1 cellular context compared by ENCODE assay signal in the genomic region with DNA sequence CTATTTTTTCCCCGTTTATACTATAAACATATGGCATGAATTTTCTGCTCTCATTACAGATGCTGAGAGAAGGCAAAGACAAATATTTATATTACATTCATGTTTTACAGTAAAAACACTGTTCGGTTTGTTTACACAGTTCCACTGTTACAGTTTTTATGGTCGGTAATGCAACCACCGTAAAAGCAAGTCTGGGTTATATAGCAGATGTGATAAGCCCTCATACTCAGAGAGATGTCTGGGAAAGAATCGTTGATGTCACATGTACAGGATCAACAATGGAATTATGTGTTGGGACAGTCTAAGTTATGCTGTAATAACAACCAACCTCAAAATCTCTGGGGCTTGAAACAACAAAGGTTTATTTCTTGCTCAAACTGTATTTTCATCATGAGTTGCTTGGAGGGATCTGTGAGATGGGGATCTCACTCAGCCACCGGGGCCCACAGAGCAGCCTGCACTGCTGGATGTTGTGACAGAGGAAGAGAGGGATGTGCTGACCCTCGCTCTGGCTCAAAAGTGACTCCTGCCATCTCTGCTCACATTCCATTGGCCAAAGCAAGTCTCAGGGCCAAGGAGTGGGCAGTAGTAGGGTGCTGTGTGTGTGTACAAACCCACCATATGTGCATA.
TF ChIP-seq lines count a peak whose summit lies in the region.

No MANE protein-coding gene starts in this region.

TF ChIP-seq in A549, 52 proteins besides CTCF, POLR2A, EP300 and RAD21 (continued from another document):
- TF ChIP-seq, protein P1, sequence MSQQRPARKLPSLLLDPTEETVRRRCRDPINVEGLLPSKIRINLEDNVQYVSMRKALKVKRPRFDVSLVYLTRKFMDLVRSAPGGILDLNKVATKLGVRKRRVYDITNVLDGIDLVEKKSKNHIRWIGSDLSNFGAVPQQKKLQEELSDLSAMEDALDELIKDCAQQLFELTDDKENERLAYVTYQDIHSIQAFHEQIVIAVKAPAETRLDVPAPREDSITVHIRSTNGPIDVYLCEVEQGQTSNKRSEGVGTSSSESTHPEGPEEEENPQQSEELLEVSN (IDR thresholded peaks at IDR 0.05; ENCODE audit: borderline replicate concordance, low read depth), result no peak
- TF ChIP-seq, protein P2, sequence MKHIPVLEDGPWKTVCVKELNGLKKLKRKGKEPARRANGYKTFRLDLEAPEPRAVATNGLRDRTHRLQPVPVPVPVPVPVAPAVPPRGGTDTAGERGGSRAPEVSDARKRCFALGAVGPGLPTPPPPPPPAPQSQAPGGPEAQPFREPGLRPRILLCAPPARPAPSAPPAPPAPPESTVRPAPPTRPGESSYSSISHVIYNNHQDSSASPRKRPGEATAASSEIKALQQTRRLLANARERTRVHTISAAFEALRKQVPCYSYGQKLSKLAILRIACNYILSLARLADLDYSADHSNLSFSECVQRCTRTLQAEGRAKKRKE (CRISPR knock-in tag; IDR thresholded peaks at IDR 0.05; ENCODE audit: low read depth), result no peak
